20 cellular contexts compared by ENCODE assay signal in the genomic region with DNA sequence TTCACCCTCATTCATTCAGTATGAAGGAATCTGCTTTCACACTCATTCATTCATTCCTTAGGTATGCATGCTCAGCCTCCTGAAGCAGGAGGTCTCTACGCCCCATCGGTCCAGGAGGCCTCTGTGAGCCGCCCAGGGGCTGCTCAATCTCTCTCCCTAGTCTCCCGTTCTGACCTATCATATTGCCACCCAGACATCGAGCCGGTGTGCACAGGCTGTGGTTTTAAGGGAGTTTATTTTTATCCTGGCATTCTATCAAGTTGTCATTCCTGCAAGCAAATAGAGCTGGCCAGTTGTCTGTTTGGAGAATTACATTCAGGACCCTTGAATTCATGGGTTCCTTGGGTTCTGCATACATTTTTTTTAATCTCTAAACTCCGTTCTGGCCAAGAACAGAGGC.
"Had no signal": no experiment of that assay in that cellular context is flagged by ENCODE, and none has a peak within 500 bp of the region (broad histone marks: within the 10 kb centered on the region; RNA-seq: fewer than 3 reads in every experiment).

No MANE protein-coding gene starts in this region.

- DNase-seq: activated CD4-positive, alpha-beta memory T cell treated with anti-CD3 and anti-CD28 coated beads, Interleukin-2, amount 10 ng/mL, durations not matched to agents 7 days and 5 days; activated CD4-positive, alpha-beta T cell treated with anti-CD3 and anti-CD28 coated beads for 4 hours; activated naive CD4-positive, alpha-beta T cell; activated naive CD8-positive, alpha-beta T cell treated with anti-CD3 and anti-CD28 coated beads for 36 hours; activated T-cell treated with anti-CD3 and anti-CD28 coated beads, Interleukin-2, amount 50 U/mL, for 1 hour; amniotic stem cell; foreskin keratinocyte; hypothalamus; islet precursor cell; stimulated activated CD4-positive, alpha-beta T cell treated with anti-CD3 and anti-CD28 coated beads, Interleukin-2, amount 100 ng/mL, for 24 hours; T-helper 2 cell; testis had no signal

- H3K9me3 ChIP-seq: right atrium auricular region, testis had no signal

- H3K27ac ChIP-seq: coronary artery, foreskin keratinocyte, right atrium auricular region, testis had no signal

- H3K4me1 ChIP-seq: foreskin keratinocyte, right atrium auricular region, testis had no signal

- H3K36me3 Mint-ChIP-seq: activated naive CD8-positive, alpha-beta T cell treated with anti-CD3 and anti-CD28 coated beads for 36 hours; brain; type B pancreatic cell had no signal

- H3K4me3 Mint-ChIP-seq: activated CD4-positive, alpha-beta memory T cell treated with anti-CD3 and anti-CD28 coated beads, Interleukin-2, amount 10 ng/mL, durations not matched to agents 7 days and 5 days; activated naive CD8-positive, alpha-beta T cell treated with anti-CD3 and anti-CD28 coated beads for 36 hours; activated T-helper 17 cell treated with anti-CD3 and anti-CD28 coated beads, Interleukin-2, amount 50 U/mL, for 72 hours; brain; mesothelial cell of epicardium; type B pancreatic cell had no signal

- H3K27ac Mint-ChIP-seq: activated CD4-positive, alpha-beta memory T cell treated with anti-CD3 and anti-CD28 coated beads, Interleukin-2, amount 10 ng/mL, durations not matched to agents 7 days and 5 days; activated naive CD8-positive, alpha-beta T cell treated with anti-CD3 and anti-CD28 coated beads for 36 hours; activated T-helper 17 cell treated with anti-CD3 and anti-CD28 coated beads, Interleukin-2, amount 50 U/mL, for 72 hours; mesothelial cell of epicardium; progenitor cell of endocrine pancreas had no signal

- H3K27me3 Mint-ChIP-seq: activated CD4-positive, alpha-beta memory T cell treated with anti-CD3 and anti-CD28 coated beads, Interleukin-2, amount 10 ng/mL, durations not matched to agents 7 days and 5 days; activated naive CD8-positive, alpha-beta T cell treated with anti-CD3 and anti-CD28 coated beads for 36 hours; brain; progenitor cell of endocrine pancreas; type B pancreatic cell had no signal

- H3K9me3 Mint-ChIP-seq: activated naive CD8-positive, alpha-beta T cell treated with anti-CD3 and anti-CD28 coated beads for 36 hours; activated T-helper 17 cell treated with anti-CD3 and anti-CD28 coated beads, Interleukin-2, amount 50 U/mL, for 72 hours; brain had no signal

- ATAC-seq: activated T-helper 17 cell treated with anti-CD3 and anti-CD28 coated beads, Interleukin-2, amount 50 U/mL, for 72 hours; foreskin keratinocyte; left lobe of liver had no signal

- H3K4me3 ChIP-seq: coronary artery, right atrium auricular region, testis had no signal

- H3K36me3 ChIP-seq: right atrium auricular region had no signal

- H3K4me1 Mint-ChIP-seq: activated CD4-positive, alpha-beta memory T cell treated with anti-CD3 and anti-CD28 coated beads, Interleukin-2, amount 10 ng/mL, durations not matched to agents 7 days and 5 days; activated naive CD8-positive, alpha-beta T cell treated with anti-CD3 and anti-CD28 coated beads for 36 hours; activated T-helper 17 cell treated with anti-CD3 and anti-CD28 coated beads, Interleukin-2, amount 50 U/mL, for 72 hours had no signal

- H3K27me3 ChIP-seq: foreskin keratinocyte, right atrium auricular region, testis had no signal
